1 cellular context compared by ENCODE assay signal in the genomic region with DNA sequence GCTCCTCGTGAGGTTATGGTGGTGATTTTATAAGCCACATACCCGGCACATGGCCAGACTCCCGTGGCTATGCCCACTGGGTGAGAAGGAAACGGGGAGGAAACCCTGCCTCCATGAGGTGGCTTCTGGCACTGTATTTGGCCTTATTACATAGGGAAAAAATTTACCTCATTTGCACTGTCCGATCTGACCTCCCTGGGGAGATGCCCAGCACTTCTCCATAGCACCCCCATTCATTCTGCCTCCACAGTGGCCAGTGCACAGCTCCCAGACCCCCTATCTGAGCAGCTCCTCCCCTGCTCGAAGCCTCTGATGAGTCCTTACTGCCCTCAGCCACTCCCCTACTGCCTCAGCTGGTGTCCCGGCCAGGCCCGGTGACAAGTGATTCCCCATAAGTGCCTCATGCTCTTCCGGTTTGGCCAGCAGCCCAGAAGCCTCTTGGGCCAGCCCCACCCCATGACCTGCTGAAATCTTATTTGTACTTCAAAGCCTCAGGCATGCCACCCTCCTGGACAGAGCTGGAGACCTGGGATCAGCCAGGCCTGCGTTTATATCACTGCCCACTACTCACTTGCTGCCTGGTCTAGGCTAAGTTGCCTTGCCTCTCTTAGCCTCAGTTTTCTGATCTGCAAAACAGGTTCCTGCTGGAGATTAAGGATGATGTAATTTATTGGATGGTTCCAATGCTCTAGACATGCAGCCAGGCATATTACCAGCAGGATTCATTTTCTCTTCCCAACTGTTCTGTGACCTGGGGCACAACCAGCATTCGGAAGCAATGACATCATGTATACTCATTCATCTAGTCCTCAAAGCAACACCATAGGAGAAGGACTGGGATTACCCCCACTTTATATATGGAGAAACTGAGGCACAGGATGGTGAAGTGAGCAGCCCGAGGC.
A peak's percentile ranks its signal among the peaks of the same experiment; 100 is the strongest.
TF ChIP-seq lines count a peak whose summit lies in the region.

No MANE protein-coding gene starts in this region.

TF ChIP-seq in K562, 482 proteins besides CTCF, POLR2A, EP300 and RAD21 (continued from another document and continues in another):
- TF ChIP-seq, protein P1, sequence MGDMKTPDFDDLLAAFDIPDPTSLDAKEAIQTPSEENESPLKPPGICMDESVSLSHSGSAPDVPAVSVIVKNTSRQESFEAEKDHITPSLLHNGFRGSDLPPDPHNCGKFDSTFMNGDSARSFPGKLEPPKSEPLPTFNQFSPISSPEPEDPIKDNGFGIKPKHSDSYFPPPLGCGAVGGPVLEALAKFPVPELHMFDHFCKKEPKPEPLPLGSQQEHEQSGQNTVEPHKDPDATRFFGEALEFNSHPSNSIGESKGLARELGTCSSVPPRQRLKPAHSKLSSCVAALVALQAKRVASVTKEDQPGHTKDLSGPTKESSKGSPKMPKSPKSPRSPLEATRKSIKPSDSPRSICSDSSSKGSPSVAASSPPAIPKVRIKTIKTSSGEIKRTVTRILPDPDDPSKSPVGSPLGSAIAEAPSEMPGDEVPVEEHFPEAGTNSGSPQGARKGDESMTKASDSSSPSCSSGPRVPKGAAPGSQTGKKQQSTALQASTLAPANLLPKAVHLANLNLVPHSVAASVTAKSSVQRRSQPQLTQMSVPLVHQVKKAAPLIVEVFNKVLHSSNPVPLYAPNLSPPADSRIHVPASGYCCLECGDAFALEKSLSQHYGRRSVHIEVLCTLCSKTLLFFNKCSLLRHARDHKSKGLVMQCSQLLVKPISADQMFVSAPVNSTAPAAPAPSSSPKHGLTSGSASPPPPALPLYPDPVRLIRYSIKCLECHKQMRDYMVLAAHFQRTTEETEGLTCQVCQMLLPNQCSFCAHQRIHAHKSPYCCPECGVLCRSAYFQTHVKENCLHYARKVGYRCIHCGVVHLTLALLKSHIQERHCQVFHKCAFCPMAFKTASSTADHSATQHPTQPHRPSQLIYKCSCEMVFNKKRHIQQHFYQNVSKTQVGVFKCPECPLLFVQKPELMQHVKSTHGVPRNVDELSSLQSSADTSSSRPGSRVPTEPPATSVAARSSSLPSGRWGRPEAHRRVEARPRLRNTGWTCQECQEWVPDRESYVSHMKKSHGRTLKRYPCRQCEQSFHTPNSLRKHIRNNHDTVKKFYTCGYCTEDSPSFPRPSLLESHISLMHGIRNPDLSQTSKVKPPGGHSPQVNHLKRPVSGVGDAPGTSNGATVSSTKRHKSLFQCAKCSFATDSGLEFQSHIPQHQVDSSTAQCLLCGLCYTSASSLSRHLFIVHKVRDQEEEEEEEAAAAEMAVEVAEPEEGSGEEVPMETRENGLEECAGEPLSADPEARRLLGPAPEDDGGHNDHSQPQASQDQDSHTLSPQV (IDR thresholded peaks at IDR 0.05): peak; percentile 70; the same call in 1 of the 2 replicates
- TF ChIP-seq BHLHE40 (IDR thresholded peaks at IDR 0.05; ENCODE audit: low read length) (peak; percentile 68), TCF7 (IDR thresholded peaks at IDR 0.05; ENCODE audit: borderline replicate concordance) (0 out of 2 replicates have a peak, but pooled peaks have one; percentile 65), TARDBP (IDR thresholded peaks at IDR 0.05) (peak; percentile 89; the same call in 1 of the 2 replicates), RBM39 (optimal IDR thresholded peaks at IDR 0.05; ENCODE audit: low read depth, low read length) (no peak), CREB1 (IDR thresholded peaks at IDR 0.05) (no peak), CREB1 (CRISPR knock-in tag; IDR thresholded peaks at IDR 0.05) (0 out of 2 replicates have a peak, but pooled peaks have one; percentile 21), ATF7 (IDR thresholded peaks at IDR 0.05) (peak; percentile 91), HMG20A (CRISPR knock-in tag; conservative IDR thresholded peaks at IDR 0.05) (no peak), NFRKB (IDR thresholded peaks at IDR 0.05; ENCODE audit: low read depth) (no peak; the same call in 1 of the 2 replicates), ZNF24 (IDR thresholded peaks at IDR 0.05) (0 out of 2 replicates have a peak, but pooled peaks have one; percentile 20), KLF13 (tag; IDR thresholded peaks at IDR 0.05; ENCODE audit: borderline replicate concordance, low read depth) (no peak), NFE2 (IDR thresholded peaks at IDR 0.05; ENCODE audit: low read depth) (peak; percentile 58), RB1 (IDR thresholded peaks at IDR 0.05; ENCODE audit: low read depth) (no peak; the same call in 1 of the 2 replicates), CREM (IDR thresholded peaks at IDR 0.05; ENCODE audit: low read depth) (peak; percentile 53)
- TF ChIP-seq, protein P2, sequence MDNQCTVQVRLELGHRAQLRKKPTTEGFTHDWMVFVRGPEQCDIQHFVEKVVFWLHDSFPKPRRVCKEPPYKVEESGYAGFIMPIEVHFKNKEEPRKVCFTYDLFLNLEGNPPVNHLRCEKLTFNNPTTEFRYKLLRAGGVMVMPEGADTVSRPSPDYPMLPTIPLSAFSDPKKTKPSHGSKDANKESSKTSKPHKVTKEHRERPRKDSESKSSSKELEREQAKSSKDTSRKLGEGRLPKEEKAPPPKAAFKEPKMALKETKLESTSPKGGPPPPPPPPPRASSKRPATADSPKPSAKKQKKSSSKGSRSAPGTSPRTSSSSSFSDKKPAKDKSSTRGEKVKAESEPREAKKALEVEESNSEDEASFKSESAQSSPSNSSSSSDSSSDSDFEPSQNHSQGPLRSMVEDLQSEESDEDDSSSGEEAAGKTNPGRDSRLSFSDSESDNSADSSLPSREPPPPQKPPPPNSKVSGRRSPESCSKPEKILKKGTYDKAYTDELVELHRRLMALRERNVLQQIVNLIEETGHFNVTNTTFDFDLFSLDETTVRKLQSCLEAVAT (IDR thresholded peaks at IDR 0.05): no peak
- TF ChIP-seq, protein P3, sequence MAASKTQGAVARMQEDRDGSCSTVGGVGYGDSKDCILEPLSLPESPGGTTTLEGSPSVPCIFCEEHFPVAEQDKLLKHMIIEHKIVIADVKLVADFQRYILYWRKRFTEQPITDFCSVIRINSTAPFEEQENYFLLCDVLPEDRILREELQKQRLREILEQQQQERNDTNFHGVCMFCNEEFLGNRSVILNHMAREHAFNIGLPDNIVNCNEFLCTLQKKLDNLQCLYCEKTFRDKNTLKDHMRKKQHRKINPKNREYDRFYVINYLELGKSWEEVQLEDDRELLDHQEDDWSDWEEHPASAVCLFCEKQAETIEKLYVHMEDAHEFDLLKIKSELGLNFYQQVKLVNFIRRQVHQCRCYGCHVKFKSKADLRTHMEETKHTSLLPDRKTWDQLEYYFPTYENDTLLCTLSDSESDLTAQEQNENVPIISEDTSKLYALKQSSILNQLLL (CRISPR knock-in tag; IDR thresholded peaks at IDR 0.05; ENCODE audit: borderline replicate concordance): no peak
- TF ChIP-seq, protein P4, sequence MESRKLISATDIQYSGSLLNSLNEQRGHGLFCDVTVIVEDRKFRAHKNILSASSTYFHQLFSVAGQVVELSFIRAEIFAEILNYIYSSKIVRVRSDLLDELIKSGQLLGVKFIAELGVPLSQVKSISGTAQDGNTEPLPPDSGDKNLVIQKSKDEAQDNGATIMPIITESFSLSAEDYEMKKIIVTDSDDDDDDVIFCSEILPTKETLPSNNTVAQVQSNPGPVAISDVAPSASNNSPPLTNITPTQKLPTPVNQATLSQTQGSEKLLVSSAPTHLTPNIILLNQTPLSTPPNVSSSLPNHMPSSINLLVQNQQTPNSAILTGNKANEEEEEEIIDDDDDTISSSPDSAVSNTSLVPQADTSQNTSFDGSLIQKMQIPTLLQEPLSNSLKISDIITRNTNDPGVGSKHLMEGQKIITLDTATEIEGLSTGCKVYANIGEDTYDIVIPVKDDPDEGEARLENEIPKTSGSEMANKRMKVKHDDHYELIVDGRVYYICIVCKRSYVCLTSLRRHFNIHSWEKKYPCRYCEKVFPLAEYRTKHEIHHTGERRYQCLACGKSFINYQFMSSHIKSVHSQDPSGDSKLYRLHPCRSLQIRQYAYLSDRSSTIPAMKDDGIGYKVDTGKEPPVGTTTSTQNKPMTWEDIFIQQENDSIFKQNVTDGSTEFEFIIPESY (CRISPR knock-in tag; IDR thresholded peaks at IDR 0.05): no peak
- TF ChIP-seq, protein P5, sequence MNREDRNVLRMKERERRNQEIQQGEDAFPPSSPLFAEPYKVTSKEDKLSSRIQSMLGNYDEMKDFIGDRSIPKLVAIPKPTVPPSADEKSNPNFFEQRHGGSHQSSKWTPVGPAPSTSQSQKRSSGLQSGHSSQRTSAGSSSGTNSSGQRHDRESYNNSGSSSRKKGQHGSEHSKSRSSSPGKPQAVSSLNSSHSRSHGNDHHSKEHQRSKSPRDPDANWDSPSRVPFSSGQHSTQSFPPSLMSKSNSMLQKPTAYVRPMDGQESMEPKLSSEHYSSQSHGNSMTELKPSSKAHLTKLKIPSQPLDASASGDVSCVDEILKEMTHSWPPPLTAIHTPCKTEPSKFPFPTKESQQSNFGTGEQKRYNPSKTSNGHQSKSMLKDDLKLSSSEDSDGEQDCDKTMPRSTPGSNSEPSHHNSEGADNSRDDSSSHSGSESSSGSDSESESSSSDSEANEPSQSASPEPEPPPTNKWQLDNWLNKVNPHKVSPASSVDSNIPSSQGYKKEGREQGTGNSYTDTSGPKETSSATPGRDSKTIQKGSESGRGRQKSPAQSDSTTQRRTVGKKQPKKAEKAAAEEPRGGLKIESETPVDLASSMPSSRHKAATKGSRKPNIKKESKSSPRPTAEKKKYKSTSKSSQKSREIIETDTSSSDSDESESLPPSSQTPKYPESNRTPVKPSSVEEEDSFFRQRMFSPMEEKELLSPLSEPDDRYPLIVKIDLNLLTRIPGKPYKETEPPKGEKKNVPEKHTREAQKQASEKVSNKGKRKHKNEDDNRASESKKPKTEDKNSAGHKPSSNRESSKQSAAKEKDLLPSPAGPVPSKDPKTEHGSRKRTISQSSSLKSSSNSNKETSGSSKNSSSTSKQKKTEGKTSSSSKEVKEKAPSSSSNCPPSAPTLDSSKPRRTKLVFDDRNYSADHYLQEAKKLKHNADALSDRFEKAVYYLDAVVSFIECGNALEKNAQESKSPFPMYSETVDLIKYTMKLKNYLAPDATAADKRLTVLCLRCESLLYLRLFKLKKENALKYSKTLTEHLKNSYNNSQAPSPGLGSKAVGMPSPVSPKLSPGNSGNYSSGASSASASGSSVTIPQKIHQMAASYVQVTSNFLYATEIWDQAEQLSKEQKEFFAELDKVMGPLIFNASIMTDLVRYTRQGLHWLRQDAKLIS (CRISPR knock-in tag; IDR thresholded peaks at IDR 0.05): 0 out of 2 replicates have a peak, but pooled peaks have one; percentile 16
- TF ChIP-seq, protein P6, sequence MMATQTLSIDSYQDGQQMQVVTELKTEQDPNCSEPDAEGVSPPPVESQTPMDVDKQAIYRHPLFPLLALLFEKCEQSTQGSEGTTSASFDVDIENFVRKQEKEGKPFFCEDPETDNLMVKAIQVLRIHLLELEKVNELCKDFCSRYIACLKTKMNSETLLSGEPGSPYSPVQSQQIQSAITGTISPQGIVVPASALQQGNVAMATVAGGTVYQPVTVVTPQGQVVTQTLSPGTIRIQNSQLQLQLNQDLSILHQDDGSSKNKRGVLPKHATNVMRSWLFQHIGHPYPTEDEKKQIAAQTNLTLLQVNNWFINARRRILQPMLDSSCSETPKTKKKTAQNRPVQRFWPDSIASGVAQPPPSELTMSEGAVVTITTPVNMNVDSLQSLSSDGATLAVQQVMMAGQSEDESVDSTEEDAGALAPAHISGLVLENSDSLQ (IDR thresholded peaks at IDR 0.05): peak; percentile 86
- TF ChIP-seq, protein P7, sequence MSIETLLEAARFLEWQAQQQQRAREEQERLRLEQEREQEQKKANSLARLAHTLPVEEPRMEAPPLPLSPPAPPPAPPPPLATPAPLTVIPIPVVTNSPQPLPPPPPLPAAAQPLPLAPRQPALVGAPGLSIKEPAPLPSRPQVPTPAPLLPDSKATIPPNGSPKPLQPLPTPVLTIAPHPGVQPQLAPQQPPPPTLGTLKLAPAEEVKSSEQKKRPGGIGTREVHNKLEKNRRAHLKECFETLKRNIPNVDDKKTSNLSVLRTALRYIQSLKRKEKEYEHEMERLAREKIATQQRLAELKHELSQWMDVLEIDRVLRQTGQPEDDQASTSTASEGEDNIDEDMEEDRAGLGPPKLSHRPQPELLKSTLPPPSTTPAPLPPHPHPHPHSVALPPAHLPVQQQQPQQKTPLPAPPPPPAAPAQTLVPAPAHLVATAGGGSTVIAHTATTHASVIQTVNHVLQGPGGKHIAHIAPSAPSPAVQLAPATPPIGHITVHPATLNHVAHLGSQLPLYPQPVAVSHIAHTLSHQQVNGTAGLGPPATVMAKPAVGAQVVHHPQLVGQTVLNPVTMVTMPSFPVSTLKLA (conservative IDR thresholded peaks at IDR 0.05): peak in 1 of 2 experiments; percentile 79; a peak in 3 of 4 replicates
- TF ChIP-seq, protein P8, sequence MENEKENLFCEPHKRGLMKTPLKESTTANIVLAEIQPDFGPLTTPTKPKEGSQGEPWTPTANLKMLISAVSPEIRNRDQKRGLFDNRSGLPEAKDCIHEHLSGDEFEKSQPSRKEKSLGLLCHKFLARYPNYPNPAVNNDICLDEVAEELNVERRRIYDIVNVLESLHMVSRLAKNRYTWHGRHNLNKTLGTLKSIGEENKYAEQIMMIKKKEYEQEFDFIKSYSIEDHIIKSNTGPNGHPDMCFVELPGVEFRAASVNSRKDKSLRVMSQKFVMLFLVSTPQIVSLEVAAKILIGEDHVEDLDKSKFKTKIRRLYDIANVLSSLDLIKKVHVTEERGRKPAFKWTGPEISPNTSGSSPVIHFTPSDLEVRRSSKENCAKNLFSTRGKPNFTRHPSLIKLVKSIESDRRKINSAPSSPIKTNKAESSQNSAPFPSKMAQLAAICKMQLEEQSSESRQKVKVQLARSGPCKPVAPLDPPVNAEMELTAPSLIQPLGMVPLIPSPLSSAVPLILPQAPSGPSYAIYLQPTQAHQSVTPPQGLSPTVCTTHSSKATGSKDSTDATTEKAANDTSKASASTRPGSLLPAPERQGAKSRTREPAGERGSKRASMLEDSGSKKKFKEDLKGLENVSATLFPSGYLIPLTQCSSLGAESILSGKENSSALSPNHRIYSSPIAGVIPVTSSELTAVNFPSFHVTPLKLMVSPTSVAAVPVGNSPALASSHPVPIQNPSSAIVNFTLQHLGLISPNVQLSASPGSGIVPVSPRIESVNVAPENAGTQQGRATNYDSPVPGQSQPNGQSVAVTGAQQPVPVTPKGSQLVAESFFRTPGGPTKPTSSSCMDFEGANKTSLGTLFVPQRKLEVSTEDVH (IDR thresholded peaks at IDR 0.05; ENCODE audit: low read depth, partially characterized antibody): peak; percentile 41
- TF ChIP-seq, protein P9, sequence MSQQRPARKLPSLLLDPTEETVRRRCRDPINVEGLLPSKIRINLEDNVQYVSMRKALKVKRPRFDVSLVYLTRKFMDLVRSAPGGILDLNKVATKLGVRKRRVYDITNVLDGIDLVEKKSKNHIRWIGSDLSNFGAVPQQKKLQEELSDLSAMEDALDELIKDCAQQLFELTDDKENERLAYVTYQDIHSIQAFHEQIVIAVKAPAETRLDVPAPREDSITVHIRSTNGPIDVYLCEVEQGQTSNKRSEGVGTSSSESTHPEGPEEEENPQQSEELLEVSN (IDR thresholded peaks at IDR 0.05; ENCODE audit: borderline replicate concordance in 1 of 2, extremely low read depth in 1 of 2, insufficient read depth in 1 of 2, insufficient read length in 1 of 2, low read depth in 1 of 2, low read length in 1 of 2, poor library complexity in 1 of 2, severe bottlenecking in 1 of 2): peak in 1 of 2 experiments; percentile 34
- TF ChIP-seq, protein P10, sequence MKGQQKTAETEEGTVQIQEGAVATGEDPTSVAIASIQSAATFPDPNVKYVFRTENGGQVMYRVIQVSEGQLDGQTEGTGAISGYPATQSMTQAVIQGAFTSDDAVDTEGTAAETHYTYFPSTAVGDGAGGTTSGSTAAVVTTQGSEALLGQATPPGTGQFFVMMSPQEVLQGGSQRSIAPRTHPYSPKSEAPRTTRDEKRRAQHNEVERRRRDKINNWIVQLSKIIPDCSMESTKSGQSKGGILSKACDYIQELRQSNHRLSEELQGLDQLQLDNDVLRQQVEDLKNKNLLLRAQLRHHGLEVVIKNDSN (CRISPR knock-in tag; IDR thresholded peaks at IDR 0.05): peak; percentile 64
- TF ChIP-seq, protein P11, sequence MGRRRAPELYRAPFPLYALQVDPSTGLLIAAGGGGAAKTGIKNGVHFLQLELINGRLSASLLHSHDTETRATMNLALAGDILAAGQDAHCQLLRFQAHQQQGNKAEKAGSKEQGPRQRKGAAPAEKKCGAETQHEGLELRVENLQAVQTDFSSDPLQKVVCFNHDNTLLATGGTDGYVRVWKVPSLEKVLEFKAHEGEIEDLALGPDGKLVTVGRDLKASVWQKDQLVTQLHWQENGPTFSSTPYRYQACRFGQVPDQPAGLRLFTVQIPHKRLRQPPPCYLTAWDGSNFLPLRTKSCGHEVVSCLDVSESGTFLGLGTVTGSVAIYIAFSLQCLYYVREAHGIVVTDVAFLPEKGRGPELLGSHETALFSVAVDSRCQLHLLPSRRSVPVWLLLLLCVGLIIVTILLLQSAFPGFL (CRISPR knock-in tag; IDR thresholded peaks at IDR 0.05): 0 out of 2 replicates have a peak, but pooled peaks have one; percentile 50
